19 cellular contexts compared by ENCODE assay signal in genomic region chr1:30216602-30217001, GRCh38.
DNase-seq lines count a peak whose midpoint lies in the region; ATAC-seq, FAIRE-seq and TF ChIP-seq lines count a peak whose summit lies in the region.
"Had no signal": no experiment of that assay in that cellular context is flagged by ENCODE, and none has a peak within 500 bp of the region (broad histone marks: within the 10 kb centered on the region; RNA-seq: fewer than 3 reads in every experiment).

No MANE protein-coding gene starts in this region.

- no peaks in the 10 kb centered on the region for H3K79me1 ChIP-seq in neuronal stem cell (ENCODE audit: low read depth, low read length)

- H3K23ac ChIP-seq in neuronal stem cell (ENCODE audit: low read depth, low read length, poor library complexity) = peak overlapping the region; percentile 6

- no peak overlapping the region for H3K4me2 ChIP-seq in neuronal stem cell (ENCODE audit: insufficient read depth, low read length, poor library complexity, severe bottlenecking)
- H3K4me2 ChIP-seq: A549 had no signal

- no peak overlapping the region for H2BK12ac ChIP-seq in neuronal stem cell (ENCODE audit: low read length)

- no peak overlapping the region for H3K18ac ChIP-seq in neuronal stem cell (ENCODE audit: low read length)

- DNase-seq in GM12891 (ENCODE audit: insufficient read length, low spot score) (no peak), HTR-8/SVneo (ENCODE audit: insufficient read length, low spot score) (no peak), bronchial epithelial cell (ENCODE audit: low read depth) (no peak), neuronal stem cell (ENCODE audit: low spot score) (no peak), NCI-H748 treated with DMSO at 0.1 percent for 48 hours (lab: John Stamatoyannopoulos, UW) (no peak)
- no peak for DNase-seq in stimulated activated CD4-positive, alpha-beta T cell treated with anti-CD3 and anti-CD28 coated beads, Interleukin-12 subunit alpha, Interleukin-12 subunit beta, amount 100 ng/mL, for 4 hours
- DNase-seq: AML-193; Caco-2; CD4-positive, alpha-beta T cell; GOT3; H9; Kasumi-1; KG1 had no signal

- WGBS in neuronal stem cell (ENCODE audit: extremely low coverage in 2 of 2, insufficient read length in 2 of 2, insufficient replicate concordance in 1 of 2), 2 donors = no CpG with 5 or more reads among the region's 7 CpGs

- peaks cover 0 to 3% of the 10 kb centered on the region in 2 donors for H3K9me3 ChIP-seq in neuronal stem cell (replicated peaks in 1 of 2; ENCODE audit: control insufficient read depth in 2 of 2, insufficient read depth in 1 of 2, low read depth in 1 of 2, low read length in 2 of 2)
- H3K9me3 ChIP-seq: A549, Caco-2 had no signal

- H3K27ac ChIP-seq in neuronal stem cell (replicated peaks; ENCODE audit: low read length) = no peak overlapping the region
- H3K27ac ChIP-seq: A549, C4-2B had no signal

- H3K4me3 ChIP-seq in bronchial epithelial cell (ENCODE audit: low read depth, low read length) = no peak overlapping the region
- H3K4me3 ChIP-seq in neuronal stem cell (ENCODE audit: low read length in 2 of 2) = peak overlapping the region in 1 of 2 donors; percentile 39
- H3K4me3 ChIP-seq: A549 had no signal

- no peak for ATAC-seq in HG03159 (IDR thresholded peaks at IDR 0.05; ENCODE audit: unreplicated experiment)
- no peak for ATAC-seq in GM18517 (IDR thresholded peaks at IDR 0.05; ENCODE audit: unreplicated experiment)
- ATAC-seq: A549 had no signal

- H2AK5ac ChIP-seq in neuronal stem cell (ENCODE audit: low read depth, low read length) = no peak overlapping the region

- H2BK15ac ChIP-seq in neuronal stem cell (ENCODE audit: low read length) = no peak overlapping the region

- no peak overlapping the region for H2BK120ac ChIP-seq in neuronal stem cell (ENCODE audit: low read depth, low read length)

- H3K36me3 ChIP-seq in bronchial epithelial cell (ENCODE audit: control insufficient read depth, insufficient read depth, low read length) = no peaks in the 10 kb centered on the region
- H3K36me3 ChIP-seq in neuronal stem cell (replicated peaks in 1 of 2; ENCODE audit: control insufficient read depth in 2 of 2, insufficient read depth in 2 of 2, low read length in 2 of 2) = no peaks in the 10 kb centered on the region

- H2AFZ ChIP-seq in neuronal stem cell (ENCODE audit: low read length) = no peak overlapping the region

- H3K14ac ChIP-seq in neuronal stem cell (ENCODE audit: low read length) = no peak overlapping the region

- H3K9ac ChIP-seq in neuronal stem cell (ENCODE audit: low read depth, low read length, poor library complexity) = peak overlapping the region; percentile 25

- no peak for TF ChIP-seq POLR2A in GM12891 (IDR thresholded peaks at IDR 0.05; ENCODE audit: low read depth, low read length)

- H4K91ac ChIP-seq in neuronal stem cell (ENCODE audit: low read depth, low read length, poor library complexity) = no peak overlapping the region

- H3K4ac ChIP-seq in neuronal stem cell (ENCODE audit: low read length) = no peak overlapping the region

- no peak overlapping the region for H2BK5ac ChIP-seq in neuronal stem cell (ENCODE audit: low read length)

- H3K27me3 ChIP-seq in bronchial epithelial cell (ENCODE audit: control insufficient read depth, insufficient read depth, low read length) = no peaks in the 10 kb centered on the region
- H3K27me3 ChIP-seq in neuronal stem cell (ENCODE audit: control insufficient read depth in 3 of 3, insufficient read depth in 3 of 3, low read depth in 1 of 3, low read length in 3 of 3) = peaks cover 0 to 3% (median 2%) of the 10 kb centered on the region in 3 experiments

- H4K8ac ChIP-seq in neuronal stem cell (ENCODE audit: low read depth, low read length) = no peak overlapping the region

- peak; percentile 64 for FAIRE-seq in GM12891 (lab: Jason Lieb, UNC)
- peak; percentile 96 for FAIRE-seq in HTR-8/SVneo (lab: Jason Lieb, UNC)
- peak; percentile 23 for FAIRE-seq in bronchial epithelial cell (lab: Jason Lieb, UNC)
- FAIRE-seq: A549, D721Med, G401.6 had no signal

- H3K4me1 ChIP-seq in neuronal stem cell (ENCODE audit: control insufficient read depth in 2 of 2, insufficient read depth in 1 of 2, low read depth in 1 of 2, low read length in 2 of 2) = peaks cover 0 to 3% of the 10 kb centered on the region in 2 donors
- H3K4me1 ChIP-seq: A549, Caco-2 had no signal

- TF ChIP-seq CTCF in bronchial epithelial cell (IDR thresholded peaks at IDR 0.05; ENCODE audit: insufficient read depth, low read length, severe bottlenecking) = no peak

TF ChIP-seq in GM12891, 5 proteins besides CTCF, POLR2A, EP300 and RAD21:
- no peak for TF ChIP-seq TAF1 (IDR thresholded peaks at IDR 0.05; ENCODE audit: low read depth, low read length)
- TF ChIP-seq POLR2AphosphoS5 (IDR thresholded peaks at IDR 0.05; ENCODE audit: low read depth, low read length) = no peak
- no peak for TF ChIP-seq POU2F2 (IDR thresholded peaks at IDR 0.05; ENCODE audit: low read depth, low read length)
- no peak for TF ChIP-seq PAX5 (IDR thresholded peaks at IDR 0.05; ENCODE audit: insufficient read depth, low read length, severe bottlenecking)
- TF ChIP-seq SPI1 (IDR thresholded peaks at IDR 0.05; ENCODE audit: low read depth, low read length) = no peak
